1 cellular context compared by ENCODE assay signal in genomic region chr12:120662879-120663278, GRCh38.
A peak's percentile ranks its signal among the peaks of the same experiment; 100 is the strongest.
TF ChIP-seq lines count a peak whose summit lies in the region.

No MANE protein-coding gene starts in this region.

TF ChIP-seq in K562, 482 proteins besides CTCF, POLR2A, EP300 and RAD21:
- no peak for TF ChIP-seq ATF1 (CRISPR knock-in tag; IDR thresholded peaks at IDR 0.05)
- no peak for TF ChIP-seq ATF1 (tag; IDR thresholded peaks at IDR 0.05)
- peak; percentile 92 for TF ChIP-seq SPI1 (IDR thresholded peaks at IDR 0.05; ENCODE audit: borderline replicate concordance, low read depth, low read length)
